17 cellular contexts compared by ENCODE assay signal in genomic region chr9:74609671-74610416, GRCh38.
A peak's percentile ranks its signal among the peaks of the same experiment; 100 is the strongest.
DNase-seq lines count a peak whose midpoint lies in the region; ATAC-seq, FAIRE-seq and TF ChIP-seq lines count a peak whose summit lies in the region.
"Had no signal": no experiment of that assay in that cellular context is flagged by ENCODE, and none has a peak within 500 bp of the region (broad histone marks: within the 10 kb centered on the region; RNA-seq: fewer than 3 reads in every experiment).

No MANE protein-coding gene starts in this region.

- H3K9me3 ChIP-seq in esophagus squamous epithelium: no peaks in the 10 kb centered on the region
- H3K9me3 ChIP-seq: gastrocnemius medialis, SJSA1 had no signal

- H3K9me3 Mint-ChIP-seq in activated B cell treated with CpG ODN at 0.5 μM for 24 hours: no peaks in the 10 kb centered on the region
- no peaks in the 10 kb centered on the region for H3K9me3 Mint-ChIP-seq in Calu3 (ENCODE audit: low read depth, unreplicated experiment)

- H3K27me3 Mint-ChIP-seq in activated B cell treated with CpG ODN at 0.5 μM for 24 hours (peaks cover 3% of the 10 kb centered on the region), Calu3 (ENCODE audit: unreplicated experiment) (peaks cover 10% of the 10 kb centered on the region)

- no peaks in the 10 kb centered on the region for H3K27me3 ChIP-seq in esophagus squamous epithelium
- H3K27me3 ChIP-seq: dorsolateral prefrontal cortex, gastrocnemius medialis, SJSA1 had no signal

- peak; percentile 51 for FAIRE-seq in D721Med (lab: Jason Lieb, UNC)

- H3K4me3 ChIP-seq in esophagus squamous epithelium: no peak overlapping the region
- H3K4me3 ChIP-seq: dorsolateral prefrontal cortex, gastrocnemius medialis, SJSA1 had no signal

- H3K27ac ChIP-seq in esophagus squamous epithelium: no peak overlapping the region
- H3K27ac ChIP-seq: C4-2B, dorsolateral prefrontal cortex, gastrocnemius medialis, SJSA1 had no signal

- H3K36me3 ChIP-seq in esophagus squamous epithelium: no peaks in the 10 kb centered on the region
- H3K36me3 ChIP-seq: gastrocnemius medialis, SJSA1 had no signal

- H3K4me1 Mint-ChIP-seq in activated B cell treated with CpG ODN at 0.5 μM for 24 hours (peaks cover 39% of the 10 kb centered on the region), Calu3 (ENCODE audit: low read depth, unreplicated experiment) (no peaks in the 10 kb centered on the region)

- DNase-seq in D721Med (ENCODE audit: insufficient read length, low spot score) (no peak), NAMALWA (ENCODE audit: low spot score) (peak; percentile 60), activated B cell treated with CpG ODN at 0.5 μM for 24 hours (no peak), Calu3 (no peak), esophagus squamous epithelium (lab: John Stamatoyannopoulos, UW) (no peak), islet precursor cell (no peak), HT-29 (ENCODE audit: low spot score) (no peak)
- DNase-seq: activated T-cell treated with anti-CD3 and anti-CD28 coated beads for 4 hours, dorsolateral prefrontal cortex, gastrocnemius medialis, IMR-90, kidney glomerular epithelial cell, right cardiac atrium had no signal

- intact Hi-C loops in activated B cell treated with CpG ODN at 0.5 μM for 24 hours (cut with micrococcal nuclease) (loop anchor here (1.0 to 2.0 kb wide), 3 partner anchors 21 to 1410 kb away; no protein-coding TSS in a partner anchor), Calu3 (cut with micrococcal nuclease; ENCODE audit: unreplicated experiment) (no loop called here), esophagus squamous epithelium (cut with DNase I) (loop anchor here (10.0 kb wide), 1 partner anchor 65 kb away; no protein-coding TSS in a partner anchor)

- no TSS peak for BruUV-seq in Calu3 (replicated peaks; lab: Mats Ljungman, UMichigan)

- H3K36me3 Mint-ChIP-seq in activated B cell treated with CpG ODN at 0.5 μM for 24 hours (ENCODE audit: low read depth): no peaks in the 10 kb centered on the region
- no peaks in the 10 kb centered on the region for H3K36me3 Mint-ChIP-seq in Calu3 (ENCODE audit: insufficient read depth, unreplicated experiment)

- peak overlapping the region; percentile 57 for H3K27ac Mint-ChIP-seq in activated B cell treated with CpG ODN at 0.5 μM for 24 hours
- no peak overlapping the region for H3K27ac Mint-ChIP-seq in Calu3 (ENCODE audit: unreplicated experiment)

- no peaks in the 10 kb centered on the region for H3K4me1 ChIP-seq in esophagus squamous epithelium
- H3K4me1 ChIP-seq: gastrocnemius medialis, SJSA1 had no signal

- TF ChIP-seq CTCF in D721Med (IDR thresholded peaks at IDR 0.05; ENCODE audit: insufficient read depth, missing control alignments) (no peak), activated B cell treated with CpG ODN at 0.5 μM for 24 hours (IDR thresholded peaks at IDR 0.05) (no peak), Calu3 (IDR thresholded peaks at IDR 0.05; ENCODE audit: unreplicated experiment) (no peak), esophagus squamous epithelium (IDR thresholded peaks at IDR 0.05) (no peak)

- peak; percentile 46 for ATAC-seq in GM21825 (IDR thresholded peaks at IDR 0.05; ENCODE audit: unreplicated experiment)
- ATAC-seq in activated B cell treated with CpG ODN at 0.5 μM for 24 hours (ENCODE audit: low read depth): peak; percentile 68
- ATAC-seq: activated CD4-positive, CD25-positive, alpha-beta regulatory T cell treated with anti-CD3 and anti-CD28 coated beads, Interleukin-2, amount 50 U/mL, for 24 hours; gastrocnemius medialis; right cardiac atrium had no signal

- TF ChIP-seq POLR2A in esophagus squamous epithelium (IDR thresholded peaks at IDR 0.05): no peak

- H3K4me3 Mint-ChIP-seq in activated B cell treated with CpG ODN at 0.5 μM for 24 hours: peak overlapping the region; percentile 13
- no peak overlapping the region for H3K4me3 Mint-ChIP-seq in Calu3 (ENCODE audit: low read depth, unreplicated experiment)

- CTCF ChIA-PET in activated B cell treated with CpG ODN at 0.5 μM for 24 hours (lab: Charles Lee): interaction anchor here (1.2 to 2.3 kb wide), 2 partner anchors 26 to 34 kb away, joined by 4 to 11 read pairs; no protein-coding TSS in a partner anchor
- CTCF ChIA-PET in Calu3 (lab: Charles Lee): no interaction called here

- POLR2A ChIA-PET in activated B cell treated with CpG ODN at 0.5 μM for 24 hours (lab: Charles Lee): interaction anchor here (1.0 kb wide), 1 partner anchor 26 kb away, joined by 3 read pairs; no protein-coding TSS in a partner anchor

- 45 to 47% methylated on average over 3 of the region's 3 CpGs for WGBS in esophagus squamous epithelium, 2 donors
